ENCODE assay signal across 16 cellular contexts in the genomic region with DNA sequence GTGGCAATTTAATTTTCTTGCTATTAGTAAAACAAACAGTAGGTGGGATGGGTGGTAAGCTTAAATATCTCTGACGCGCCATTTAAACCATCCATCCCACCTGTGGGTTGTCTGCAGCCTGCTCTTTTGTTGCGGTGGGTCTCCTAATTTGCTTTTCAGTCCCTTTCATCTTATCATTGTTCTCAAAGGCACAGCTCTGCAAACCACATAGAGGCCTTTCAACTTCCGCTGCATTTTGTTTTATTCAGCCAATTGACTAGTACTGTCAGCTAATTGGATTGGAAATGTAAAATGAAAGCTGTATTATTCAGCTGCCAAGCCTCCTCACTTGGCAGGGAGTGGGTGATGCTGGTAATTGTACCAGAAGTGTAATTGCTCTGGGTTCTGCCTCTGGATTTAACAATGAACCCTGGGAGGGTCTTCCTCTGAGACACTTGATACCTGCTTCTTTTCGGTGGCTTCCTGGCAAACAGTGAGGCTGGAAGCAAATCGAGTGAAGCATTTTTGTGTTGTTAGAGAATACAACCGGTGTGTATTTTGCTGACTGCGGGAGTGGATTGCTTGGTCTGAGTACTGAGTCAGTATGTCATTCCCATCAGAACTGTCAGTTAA.
DNase-seq lines count a peak whose midpoint lies in the region; FAIRE-seq and TF ChIP-seq lines count a peak whose summit lies in the region.
"Had no signal": no experiment of that assay in that cellular context is flagged by ENCODE, and none has a peak within 500 bp of the region (broad histone marks: within the 10 kb centered on the region; RNA-seq: fewer than 3 reads in every experiment).

No MANE protein-coding gene starts in this region.

- H3K4me3 ChIP-seq in Jurkat, Clone E6-1 (ENCODE audit: low read length) = no peak overlapping the region
- no peak overlapping the region for H3K4me3 ChIP-seq in astrocyte (ENCODE audit: insufficient read depth, low read depth, low read length)
- H3K4me3 ChIP-seq: colonic mucosa had no signal

- no peaks in the 10 kb centered on the region for H3K27me3 Mint-ChIP-seq in astrocyte (ENCODE audit: low read depth, unreplicated experiment)

- no peak overlapping the region for H3K27ac ChIP-seq in astrocyte (ENCODE audit: low read depth, low read length)
- H3K27ac ChIP-seq: colonic mucosa, epithelial cell of prostate had no signal

- H3K9ac ChIP-seq in astrocyte (ENCODE audit: low read length) = no peak overlapping the region

- no peak for TF ChIP-seq CTCF in astrocyte (IDR thresholded peaks at IDR 0.05; ENCODE audit: insufficient read depth, low read depth, low read length)

- no peak overlapping the region for H2AFZ ChIP-seq in astrocyte (ENCODE audit: low read depth, low read length)

- no peaks in the 10 kb centered on the region for H3K36me3 ChIP-seq in astrocyte (ENCODE audit: insufficient read depth, low read length)
- H3K36me3 ChIP-seq: colonic mucosa had no signal

- H3K27ac Mint-ChIP-seq in astrocyte (ENCODE audit: unreplicated experiment) = no peak overlapping the region
- H3K27ac Mint-ChIP-seq: activated CD8-positive, alpha-beta T cell treated with anti-CD3 and anti-CD28 coated beads, Interleukin-2, amount 10 ng/mL, durations not matched to agents 7 days and 5 days; activated T-helper 2 cell treated with anti-CD3 and anti-CD28 coated beads, Interferon-gamma antibody, Interleukin-2, Interleukin-4, amounts not matched to agents 10 μg/mL and 5 μg/mL and 100 μg/mL, durations not matched to agents 14 hours and 24 hours and 36 hours; CD4-positive, alpha-beta T cell had no signal

- DNase-seq in Jurkat, Clone E6-1 (ENCODE audit: low read depth, low spot score) = peak; percentile 76
- DNase-seq in NCI-H2081 treated with DMSO at 0.1 percent for 48 hours (lab: John Stamatoyannopoulos, UW) (peak; percentile 72), astrocyte (ENCODE audit: low read depth) (no peak), retina (peak; percentile 69), midbrain (lab: John Stamatoyannopoulos, UW) (no peak), germinal center (ENCODE audit: low spot score) (no peak)
- no peak for DNase-seq in stimulated activated CD4-positive, alpha-beta T cell treated with anti-CD3 and anti-CD28 coated beads, Interleukin-4, amount 100 ng/mL, for 24 hours
- DNase-seq: activated CD8-positive, alpha-beta T cell treated with anti-CD3 and anti-CD28 coated beads, Interleukin-2, amount 10 ng/mL, durations not matched to agents 7 days and 5 days; CD4-positive, alpha-beta T cell; colonic mucosa; left colon; stimulated activated CD4-positive, alpha-beta T cell treated with anti-CD3 and anti-CD28 coated beads, Interleukin-1b, Interleukin-23, amount 100 ng/mL, for 48 hours; stimulated activated CD8-positive, alpha-beta memory T cell treated with anti-CD3 and anti-CD28 coated beads, Interleukin-4, amount 100 ng/mL, for 48 hours had no signal

- peaks cover 2% of the 10 kb centered on the region for H3K36me3 Mint-ChIP-seq in astrocyte (ENCODE audit: low read depth, unreplicated experiment)

- peak overlapping the region; percentile 5 for H3K4me2 ChIP-seq in astrocyte (ENCODE audit: low read length)

- no peaks in the 10 kb centered on the region for H3K4me1 ChIP-seq in astrocyte (ENCODE audit: insufficient read depth, low read length)
- H3K4me1 ChIP-seq: colonic mucosa had no signal

- no peak overlapping the region for H3K4me3 Mint-ChIP-seq in astrocyte (ENCODE audit: unreplicated experiment)
- H3K4me3 Mint-ChIP-seq: activated CD8-positive, alpha-beta T cell treated with anti-CD3 and anti-CD28 coated beads, Interleukin-2, amount 10 ng/mL, durations not matched to agents 7 days and 5 days; CD4-positive, alpha-beta T cell had no signal

- no peaks in the 10 kb centered on the region for H4K20me1 ChIP-seq in astrocyte (ENCODE audit: insufficient read depth, low read length)

- H3K9me3 ChIP-seq in astrocyte (ENCODE audit: insufficient read depth, low read depth, low read length) = no peaks in the 10 kb centered on the region
- H3K9me3 ChIP-seq: colonic mucosa had no signal

- H3K4me1 Mint-ChIP-seq in astrocyte (ENCODE audit: low read depth, unreplicated experiment) = peaks cover 7% of the 10 kb centered on the region

- peaks cover 1% of the 10 kb centered on the region for H3K9me3 Mint-ChIP-seq in astrocyte (ENCODE audit: unreplicated experiment)

- no peaks in the 10 kb centered on the region for H3K79me2 ChIP-seq in astrocyte (ENCODE audit: insufficient read depth, low read length)

- FAIRE-seq in astrocyte (lab: Jason Lieb, UNC) = no peak
- FAIRE-seq: G401.6 had no signal

- H3K27me3 ChIP-seq in astrocyte (ENCODE audit: insufficient read depth, low read length) = no peaks in the 10 kb centered on the region
- H3K27me3 ChIP-seq: colonic mucosa had no signal

Comparison
In these comparisons a context has a peak if more than half of its experiments do, and no peak if none do; other contexts are left out.
1. DNase-seq: peak in Jurkat, Clone E6-1 (single experiment), NCI-H2081 treated with DMSO at 0.1 percent for 48 hours (single experiment) and retina (single experiment); none in astrocyte (single experiment), stimulated activated CD4-positive, alpha-beta T cell treated with anti-CD3 and anti-CD28 coated beads, Interleukin-4, amount 100 ng/mL, for 24 hours (single experiment), midbrain (single experiment) and germinal center (single experiment).